ENCODE assay signal across 19 cellular contexts in genomic region chr15:25246641-25247417, GRCh38.
DNase-seq lines count a peak whose midpoint lies in the region; ATAC-seq and TF ChIP-seq lines count a peak whose summit lies in the region.
"Had no signal": no experiment of that assay in that cellular context is flagged by ENCODE, and none has a peak within 500 bp of the region (broad histone marks: within the 10 kb centered on the region; RNA-seq: fewer than 3 reads in every experiment).

No MANE protein-coding gene starts in this region.

- ATAC-seq in left cardiac atrium (no peak), GM21619 (IDR thresholded peaks at IDR 0.05; ENCODE audit: unreplicated experiment) (no peak), HG02642 (IDR thresholded peaks at IDR 0.05; ENCODE audit: poor library complexity, unreplicated experiment) (no peak)
- ATAC-seq: activated CD4-positive, alpha-beta T cell treated with anti-CD3 and anti-CD28 coated beads for 36 hours; stimulated activated naive B cell treated with anti-CD40 and anti-IgM and Interleukin-4, amounts not matched to agents 10 μg/mL and 1 μg/mL and 100 μg/mL, for 72 hours had no signal

- no peak overlapping the region for H3K4me3 Mint-ChIP-seq in activated CD4-positive, alpha-beta memory T cell treated with anti-CD3 and anti-CD28 coated beads, Interleukin-2, amount 10 ng/mL, durations not matched to agents 7 days and 5 days
- H3K4me3 Mint-ChIP-seq: activated CD4-positive, alpha-beta T cell treated with anti-CD3 and anti-CD28 coated beads for 36 hours; central memory CD8-positive, alpha-beta T cell; stimulated activated naive B cell treated with anti-CD40 and anti-IgM and Interleukin-4, amounts not matched to agents 10 μg/mL and 1 μg/mL and 100 μg/mL, for 72 hours had no signal

- no peaks in the 10 kb centered on the region for H3K4me1 ChIP-seq in hepatocyte (ENCODE audit: insufficient read depth)

- no peaks in the 10 kb centered on the region for H3K9me3 ChIP-seq in hepatocyte (ENCODE audit: low read depth)

- TF ChIP-seq CTCF in hepatocyte (IDR thresholded peaks at IDR 0.05; ENCODE audit: poor library complexity), result no peak

- H3K4me3 ChIP-seq in H7 (ENCODE audit: insufficient read depth, low read depth, low read length), result no peak overlapping the region
- H3K4me3 ChIP-seq in hepatocyte, result no peak overlapping the region

- no peak overlapping the region for H2AFZ ChIP-seq in hepatocyte

- POLR2A ChIA-PET in activated CD4-positive, alpha-beta memory T cell treated with anti-CD3 and anti-CD28 coated beads, Interleukin-2, amount 10 ng/mL, durations not matched to agents 7 days and 5 days (lab: Charles Lee), result no interaction called here

- H3K9me3 Mint-ChIP-seq in activated CD4-positive, alpha-beta memory T cell treated with anti-CD3 and anti-CD28 coated beads, Interleukin-2, amount 10 ng/mL, durations not matched to agents 7 days and 5 days, result peaks cover 21% of the 10 kb centered on the region
- H3K9me3 Mint-ChIP-seq: central memory CD8-positive, alpha-beta T cell had no signal

- H3K36me3 Mint-ChIP-seq in activated CD4-positive, alpha-beta memory T cell treated with anti-CD3 and anti-CD28 coated beads, Interleukin-2, amount 10 ng/mL, durations not matched to agents 7 days and 5 days (ENCODE audit: low read depth), result no peaks in the 10 kb centered on the region
- H3K36me3 Mint-ChIP-seq: stimulated activated naive B cell treated with anti-CD40 and anti-IgM and Interleukin-4, amounts not matched to agents 10 μg/mL and 1 μg/mL and 100 μg/mL, for 72 hours had no signal

- H3K27me3 Mint-ChIP-seq in activated CD4-positive, alpha-beta memory T cell treated with anti-CD3 and anti-CD28 coated beads, Interleukin-2, amount 10 ng/mL, durations not matched to agents 7 days and 5 days, result no peaks in the 10 kb centered on the region
- H3K27me3 Mint-ChIP-seq: activated CD4-positive, alpha-beta T cell treated with anti-CD3 and anti-CD28 coated beads for 36 hours; central memory CD8-positive, alpha-beta T cell; stimulated activated naive B cell treated with anti-CD40 and anti-IgM and Interleukin-4, amounts not matched to agents 10 μg/mL and 1 μg/mL and 100 μg/mL, for 72 hours had no signal

- intact Hi-C loops in left cardiac atrium (cut with DNase I) (no loop called here), posterior vena cava (cut with DNase I) (no loop called here)

- 91% methylated on average over 21 of the region's 21 CpGs for WGBS in hepatocyte (ENCODE audit: low lambda C conversion rate, missing lambda C conversion rate)

- CTCF ChIA-PET in activated CD4-positive, alpha-beta memory T cell treated with anti-CD3 and anti-CD28 coated beads, Interleukin-2, amount 10 ng/mL, durations not matched to agents 7 days and 5 days (lab: Charles Lee), result no interaction called here

- H3K27ac Mint-ChIP-seq in activated CD4-positive, alpha-beta memory T cell treated with anti-CD3 and anti-CD28 coated beads, Interleukin-2, amount 10 ng/mL, durations not matched to agents 7 days and 5 days, result no peak overlapping the region
- H3K27ac Mint-ChIP-seq: activated CD4-positive, alpha-beta T cell treated with anti-CD3 and anti-CD28 coated beads for 36 hours; stimulated activated naive B cell treated with anti-CD40 and anti-IgM and Interleukin-4, amounts not matched to agents 10 μg/mL and 1 μg/mL and 100 μg/mL, for 72 hours had no signal

- H4K20me1 ChIP-seq in hepatocyte (ENCODE audit: insufficient read depth, poor library complexity, severe bottlenecking), result no peaks in the 10 kb centered on the region

- H3K4me2 ChIP-seq in hepatocyte, result no peak overlapping the region

- H3K9me2 ChIP-seq in hepatocyte (replicated peaks; ENCODE audit: insufficient read depth), result no peaks in the 10 kb centered on the region

- H3K79me2 ChIP-seq in hepatocyte, result no peaks in the 10 kb centered on the region

- DNase-seq in H7, result peak; percentile 36
- DNase-seq in activated CD4-positive, alpha-beta memory T cell treated with anti-CD3 and anti-CD28 coated beads, Interleukin-2, amount 10 ng/mL, durations not matched to agents 7 days and 5 days, result peak; percentile 6
- DNase-seq in left cardiac atrium, result peak; percentile 4
- peak; percentile 78 for DNase-seq in posterior vena cava (ENCODE audit: low spot score)
- no peak for DNase-seq in ACHN
- DNase-seq in hepatocyte (ENCODE audit: low spot score), result no peak
- DNase-seq: activated CD4-positive, alpha-beta T cell treated with anti-CD3 and anti-CD28 coated beads for 36 hours; hypothalamus; KG1; NCI-H1092; NCI-H2081 treated with DMSO at 0.1 percent for 48 hours; NCI-H526 treated with DMSO at 0.1 percent for 48 hours; nucleus accumbens; stimulated activated naive B cell treated with anti-CD40 and anti-IgM and Interleukin-4, amounts not matched to agents 10 μg/mL and 1 μg/mL and 100 μg/mL, for 72 hours; T-helper 9 cell; trophoblast cell had no signal

- H3K27me3 ChIP-seq in H7 (ENCODE audit: control insufficient read depth, insufficient read depth, low read length), result no peaks in the 10 kb centered on the region
- no peaks in the 10 kb centered on the region for H3K27me3 ChIP-seq in hepatocyte

- H3K4me1 Mint-ChIP-seq in activated CD4-positive, alpha-beta memory T cell treated with anti-CD3 and anti-CD28 coated beads, Interleukin-2, amount 10 ng/mL, durations not matched to agents 7 days and 5 days, result no peaks in the 10 kb centered on the region
- H3K4me1 Mint-ChIP-seq: activated CD4-positive, alpha-beta T cell treated with anti-CD3 and anti-CD28 coated beads for 36 hours; central memory CD8-positive, alpha-beta T cell; stimulated activated naive B cell treated with anti-CD40 and anti-IgM and Interleukin-4, amounts not matched to agents 10 μg/mL and 1 μg/mL and 100 μg/mL, for 72 hours had no signal

- in situ Hi-C loops in ACHN (cut with HindIII; ENCODE audit: low pct_ligation_motif_present, low pct_unique_long_range_greater_than_20kb, low sequenced_read_pairs), result no loop called here

- H3K36me3 ChIP-seq in H7 (replicated peaks; ENCODE audit: control insufficient read depth, insufficient read depth, low read length) (no peaks in the 10 kb centered on the region), hepatocyte (replicated peaks; ENCODE audit: insufficient read depth, low read depth) (no peaks in the 10 kb centered on the region)

- H3K27ac ChIP-seq in hepatocyte, result no peak overlapping the region

Comparison
In these comparisons a context has a peak if more than half of its experiments do, and no peak if none do; other contexts are left out.
1. DNase-seq: peak in H7 (single experiment), activated CD4-positive, alpha-beta memory T cell treated with anti-CD3 and anti-CD28 coated beads, Interleukin-2, amount 10 ng/mL, durations not matched to agents 7 days and 5 days (single experiment), left cardiac atrium (single experiment) and posterior vena cava (single experiment); none in ACHN (single experiment) and hepatocyte (single experiment).